In the genomic region with DNA sequence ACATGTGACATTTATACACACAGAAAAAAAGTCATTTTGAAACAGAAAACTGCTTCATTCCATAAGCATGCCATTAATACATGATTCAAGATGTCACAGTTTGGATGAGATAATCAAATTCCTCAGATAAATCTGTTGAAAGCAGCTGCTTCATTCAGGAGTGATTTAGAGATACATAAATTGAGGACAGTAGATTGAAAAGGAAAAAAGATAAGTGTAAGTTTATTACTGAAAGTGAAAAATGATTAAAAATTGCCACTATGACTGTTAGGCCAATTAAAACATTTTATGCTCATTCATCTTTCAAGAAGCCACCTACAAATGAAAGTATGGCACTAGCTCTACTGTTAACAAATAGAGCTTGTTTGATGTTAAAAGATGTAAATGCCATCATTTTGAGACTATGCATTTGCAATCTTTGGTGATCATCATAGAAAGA, we compare ENCODE assay signal across 22 cellular contexts.
DNase-seq lines count a peak whose midpoint lies in the region; ATAC-seq and TF ChIP-seq lines count a peak whose summit lies in the region.
"Had no signal": no experiment of that assay in that cellular context is flagged by ENCODE, and none has a peak within 500 bp of the region (broad histone marks: within the 10 kb centered on the region; RNA-seq: fewer than 3 reads in every experiment).

No MANE protein-coding gene starts in this region.

- no peaks in the 10 kb centered on the region for H3K27me3 Mint-ChIP-seq in mesothelial cell of epicardium (ENCODE audit: low read depth)
- H3K27me3 Mint-ChIP-seq: central memory CD8-positive, alpha-beta T cell; stimulated activated naive B cell treated with anti-CD40 and anti-IgM and Interleukin-4, amounts not matched to agents 10 μg/mL and 1 μg/mL and 100 μg/mL, for 72 hours had no signal

- peaks cover 11% of the 10 kb centered on the region for H3K4me1 Mint-ChIP-seq in mesothelial cell of epicardium
- H3K4me1 Mint-ChIP-seq: central memory CD8-positive, alpha-beta T cell; memory B cell; naive thymus-derived CD8-positive, alpha-beta T cell; stimulated activated naive B cell treated with anti-CD40 and anti-IgM and Interleukin-4, amounts not matched to agents 10 μg/mL and 1 μg/mL and 100 μg/mL, for 72 hours had no signal

- no peak overlapping the region for H3K27ac ChIP-seq in smooth muscle cell (ENCODE audit: low read depth)
- H3K27ac ChIP-seq: parathyroid adenoma, tibial artery had no signal

- H3K27me3 ChIP-seq in adipocyte (replicated peaks; ENCODE audit: control insufficient read depth, insufficient read depth, low read length) (no peaks in the 10 kb centered on the region), smooth muscle cell (ENCODE audit: low read depth) (no peaks in the 10 kb centered on the region)
- H3K27me3 ChIP-seq: tibial artery had no signal

- H3K4me3 ChIP-seq in adipocyte (ENCODE audit: low read length) (no peak overlapping the region), smooth muscle cell (no peak overlapping the region)
- H3K4me3 ChIP-seq: tibial artery had no signal

- H3K79me2 ChIP-seq in smooth muscle cell (ENCODE audit: low read depth): no peaks in the 10 kb centered on the region
- H3K79me2 ChIP-seq: parathyroid adenoma had no signal

- peak overlapping the region; percentile 72 for H3K27ac Mint-ChIP-seq in mesothelial cell of epicardium
- H3K27ac Mint-ChIP-seq: memory B cell; naive thymus-derived CD8-positive, alpha-beta T cell; stimulated activated naive B cell treated with anti-CD40 and anti-IgM and Interleukin-4, amounts not matched to agents 10 μg/mL and 1 μg/mL and 100 μg/mL, for 72 hours had no signal

- H3F3A ChIP-seq in smooth muscle cell (ENCODE audit: low read depth): no peaks in the 10 kb centered on the region

- no peaks in the 10 kb centered on the region for H3K4me1 ChIP-seq in adipocyte (ENCODE audit: control insufficient read depth, insufficient read depth, low read length)
- no peaks in the 10 kb centered on the region for H3K4me1 ChIP-seq in smooth muscle cell (ENCODE audit: low read depth)
- H3K4me1 ChIP-seq: parathyroid adenoma had no signal

- peaks cover 10% of the 10 kb centered on the region for H3K36me3 Mint-ChIP-seq in mesothelial cell of epicardium

- H3K4me2 ChIP-seq in smooth muscle cell: no peak overlapping the region

- TF ChIP-seq CTCF in mesothelial cell of epicardium (IDR thresholded peaks at IDR 0.05; ENCODE audit: unreplicated experiment): no peak
- no peak for TF ChIP-seq CTCF in smooth muscle cell (IDR thresholded peaks at IDR 0.05; ENCODE audit: borderline replicate concordance, insufficient read depth, poor library complexity, severe bottlenecking)

- no peak overlapping the region for H3K9ac ChIP-seq in adipocyte (ENCODE audit: low read length)
- no peak overlapping the region for H3K9ac ChIP-seq in smooth muscle cell (ENCODE audit: low read depth)
- H3K9ac ChIP-seq: parathyroid adenoma had no signal

- peak; percentile 59 for DNase-seq in EH (ENCODE audit: low read depth)
- peak; percentile 31 for DNase-seq in HCEC 1CT
- peak; percentile 22 for DNase-seq in adipocyte (ENCODE audit: low read depth)
- DNase-seq in mesothelial cell of epicardium (ENCODE audit: low spot score in 2 of 2, unreplicated experiment in 2 of 2): no peak
- no peak for DNase-seq in smooth muscle cell (lab: John Stamatoyannopoulos, UW; ENCODE audit: unreplicated experiment)
- no peak for DNase-seq in NCI-H2081 treated with DMSO at 0.1 percent for 48 hours (lab: John Stamatoyannopoulos, UW)
- DNase-seq: activated CD4-positive, alpha-beta T cell treated with anti-CD3 and anti-CD28 coated beads for 48 hours; activated gamma-delta T cell treated with Interleukin-2 at 50 U/mL for 16 hours; DMS53; naive thymus-derived CD8-positive, alpha-beta T cell; NCI-H1417 treated with DMSO at 0.1 percent for 48 hours; NCI-H526; stimulated activated CD4-positive, alpha-beta T cell treated with anti-CD3 and anti-CD28 coated beads, Interleukin-1b, Interleukin-23, amount 100 ng/mL, for 48 hours; stimulated activated naive B cell treated with anti-CD40 and anti-IgM and Interleukin-4, amounts not matched to agents 10 μg/mL and 1 μg/mL and 100 μg/mL, for 72 hours; tibial artery had no signal

- ATAC-seq in HG02852 (IDR thresholded peaks at IDR 0.05; ENCODE audit: unreplicated experiment) (no peak), HG03097 (IDR thresholded peaks at IDR 0.05; ENCODE audit: low FRiP score, unreplicated experiment) (no peak)
- ATAC-seq: HCT116; naive thymus-derived CD8-positive, alpha-beta T cell; sciatic nerve; stimulated activated naive B cell treated with anti-CD40 and anti-IgM and Interleukin-4, amounts not matched to agents 10 μg/mL and 1 μg/mL and 100 μg/mL, for 72 hours had no signal

- peaks cover 35% of the 10 kb centered on the region for H3K9me3 ChIP-seq in adipocyte (ENCODE audit: control insufficient read depth, low read length)
- peaks cover 17% of the 10 kb centered on the region for H3K9me3 ChIP-seq in smooth muscle cell (replicated peaks; ENCODE audit: low read depth)

- no peak overlapping the region for H3K4me3 Mint-ChIP-seq in mesothelial cell of epicardium
- H3K4me3 Mint-ChIP-seq: central memory CD8-positive, alpha-beta T cell; memory B cell; naive thymus-derived CD8-positive, alpha-beta T cell; stimulated activated naive B cell treated with anti-CD40 and anti-IgM and Interleukin-4, amounts not matched to agents 10 μg/mL and 1 μg/mL and 100 μg/mL, for 72 hours had no signal

- peaks cover 34% of the 10 kb centered on the region for H3K9me3 Mint-ChIP-seq in mesothelial cell of epicardium

- no peaks in the 10 kb centered on the region for H4K20me1 ChIP-seq in smooth muscle cell (ENCODE audit: low read depth)

- H2AFZ ChIP-seq in smooth muscle cell (ENCODE audit: low read depth): no peak overlapping the region
- H2AFZ ChIP-seq: parathyroid adenoma had no signal

- H3K36me3 ChIP-seq in adipocyte (ENCODE audit: control insufficient read depth, insufficient read depth, low read length, severe bottlenecking): no peaks in the 10 kb centered on the region
- no peaks in the 10 kb centered on the region for H3K36me3 ChIP-seq in smooth muscle cell (ENCODE audit: low read depth)
- H3K36me3 ChIP-seq: tibial artery had no signal

Comparison
In these comparisons a context has a peak if more than half of its experiments do, and no peak if none do; other contexts are left out.
1. DNase-seq: peak in EH (single experiment), HCEC 1CT (single experiment) and adipocyte (single experiment); none in mesothelial cell of epicardium (0 of 2), smooth muscle cell (single experiment) and NCI-H2081 treated with DMSO at 0.1 percent for 48 hours (single experiment).